In genomic region chr3:195825857-195826804, GRCh38 we compare ENCODE assay signal across 1 cellular context.
TF ChIP-seq lines count a peak whose summit lies in the region.

No MANE protein-coding gene starts in this region.

TF ChIP-seq in K562, 482 proteins besides CTCF, POLR2A, EP300 and RAD21 (continued from another document):
- TF ChIP-seq, protein P1, sequence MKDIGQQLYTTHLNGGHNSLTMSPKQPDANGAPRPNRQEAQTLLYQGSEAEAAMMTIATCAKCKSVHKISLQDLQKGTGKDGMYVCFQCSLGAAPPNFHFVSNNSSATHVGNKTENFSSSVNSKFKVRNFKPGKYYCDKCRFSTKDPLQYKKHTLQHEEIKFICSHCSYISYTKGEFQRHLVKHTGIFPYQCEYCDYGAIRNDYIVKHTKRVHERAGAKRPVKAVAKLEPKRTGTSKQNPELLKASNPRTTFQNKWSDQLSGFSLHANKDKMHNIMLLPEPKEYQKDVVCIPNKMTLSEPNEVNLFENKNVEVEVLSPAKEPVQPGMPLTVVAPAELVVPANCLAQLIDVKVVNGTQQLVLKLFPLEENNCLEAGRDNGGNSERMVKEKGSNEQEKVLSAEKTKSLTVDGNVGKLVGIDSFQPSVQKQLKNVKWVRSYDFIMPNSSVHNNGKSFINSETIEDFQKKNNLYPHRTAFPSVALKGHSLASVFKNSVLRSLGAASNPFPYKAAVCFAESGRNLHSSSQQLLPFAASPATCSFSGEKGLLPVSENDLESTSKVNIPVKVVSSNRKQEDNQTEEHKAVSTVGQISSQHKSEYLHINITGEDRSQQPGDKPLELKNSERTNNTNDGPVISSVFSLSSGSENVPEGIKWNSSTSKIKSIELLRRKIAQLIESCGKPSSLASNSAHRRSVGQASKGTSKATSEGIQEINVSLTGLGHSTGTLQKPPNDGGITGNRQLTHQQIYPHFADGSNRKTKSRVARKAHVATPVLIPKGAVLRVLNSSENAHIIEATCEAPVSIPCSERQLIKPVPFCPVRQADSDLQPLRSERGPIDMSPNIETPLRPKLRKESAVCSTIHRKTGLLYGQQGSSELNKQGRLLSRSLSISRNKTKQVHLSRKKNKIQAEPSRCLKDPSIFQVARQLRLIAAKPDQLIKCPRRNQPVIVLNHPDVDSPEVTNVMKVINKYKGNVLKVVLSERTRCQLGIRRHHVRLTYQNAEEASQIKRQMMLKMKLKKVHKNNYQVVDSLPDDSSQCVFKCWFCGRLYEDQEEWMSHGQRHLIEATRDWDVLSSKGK (CRISPR knock-in tag; IDR thresholded peaks at IDR 0.05): no peak
- no peak for TF ChIP-seq ZBED1 (IDR thresholded peaks at IDR 0.05)
